ENCODE assay signal across 24 cellular contexts in the genomic region with DNA sequence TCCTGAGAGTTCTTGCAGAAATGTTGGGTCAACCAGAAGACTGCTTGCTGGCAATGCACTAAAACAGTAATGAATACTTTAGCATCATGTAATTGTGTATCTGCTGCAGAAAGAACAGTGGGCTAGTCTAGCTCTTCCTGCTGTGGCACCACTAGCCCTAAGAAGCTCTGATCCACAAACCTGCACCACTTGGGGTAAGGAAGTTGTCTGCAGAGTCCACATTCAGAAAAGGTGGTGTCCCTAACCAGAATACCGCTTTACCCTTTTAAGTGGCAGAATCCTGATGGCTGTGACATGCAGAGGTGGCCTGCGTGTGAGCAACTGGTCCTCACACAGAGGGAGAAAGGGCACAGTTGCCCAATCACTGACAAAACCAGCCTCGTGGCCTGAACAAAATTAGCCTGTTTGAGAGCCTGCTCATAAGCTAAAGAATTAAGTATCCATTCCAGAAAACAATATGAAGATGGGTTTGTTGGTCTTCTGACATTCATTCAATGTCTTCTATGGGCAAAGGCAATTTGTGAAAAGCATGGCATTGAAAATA.
"Had no signal": no experiment of that assay in that cellular context is flagged by ENCODE, and none has a peak within 500 bp of the region (broad histone marks: within the 10 kb centered on the region; RNA-seq: fewer than 3 reads in every experiment).

No MANE protein-coding gene starts in this region.

- H3K27me3 ChIP-seq: MG63, SJSA1 had no signal

- DNase-seq: IMR-90, Karpas-422, KG1, MG63, NCI-H1092, NCI-H1436, NCI-H187, NCI-H2029, NCI-H2081 treated with DMSO at 0.1 percent for 48 hours, NCI-H2171, NCI-H226, NCI-H446, NCI-H510A, NCI-H524 treated with DMSO at 0.1 percent for 48 hours, NCI-H69, NCI-H774, Right ventricle myocardium superior, RPMI8226, SIG-M5, SW 1271 had no signal

- FAIRE-seq: HepG2, RCC 7860 had no signal

- H3K4me3 ChIP-seq: MG63, SJSA1, SK-N-MC had no signal

- H3K27ac ChIP-seq: SJSA1, SK-N-MC had no signal

- H3K36me3 ChIP-seq: MG63, SJSA1 had no signal

- H3K9me3 ChIP-seq: MG63, SJSA1 had no signal

- ATAC-seq: HepG2 had no signal
